ENCODE assay signal across 1 cellular context in genomic region chr19:49514151-49514550, GRCh38.
TF ChIP-seq lines count a peak whose summit lies in the region.

No MANE protein-coding gene starts in this region.

TF ChIP-seq in GM23338, 12 proteins besides CTCF, POLR2A, EP300 and RAD21 (continued from another document):
- TF ChIP-seq REST (IDR thresholded peaks at IDR 0.05; ENCODE audit: unreplicated experiment) (no peak), STAT1 (IDR thresholded peaks at IDR 0.05; ENCODE audit: unreplicated experiment) (no peak), EZH2phosphoT487 (IDR thresholded peaks at IDR 0.05; ENCODE audit: unreplicated experiment) (no peak), ZNF462 (CRISPR knock-in tag; IDR thresholded peaks at IDR 0.05) (no peak), JUNB (IDR thresholded peaks at IDR 0.05; ENCODE audit: unreplicated experiment) (no peak), NANOG (IDR thresholded peaks at IDR 0.05; ENCODE audit: borderline replicate concordance) (no peak), CREB1 (CRISPR knock-in tag; IDR thresholded peaks at IDR 0.05; ENCODE audit: low read depth) (no peak)
